In genomic region chr13:46035066-46035465, GRCh38 we compare ENCODE assay signal across 18 cellular contexts.
"Had no signal": no experiment of that assay in that cellular context is flagged by ENCODE, and none has a peak within 500 bp of the region (broad histone marks: within the 10 kb centered on the region; RNA-seq: fewer than 3 reads in every experiment).

No MANE protein-coding gene starts in this region.

- H3K9me3 ChIP-seq: esophagus muscularis mucosa, pancreas, suprapubic skin had no signal

- H3K9me3 Mint-ChIP-seq: activated CD4-positive, alpha-beta T cell treated with anti-CD3 and anti-CD28 coated beads, Interleukin-2, amount 10 ng/mL, durations not matched to agents 24 days and 14 days; activated T-cell treated with anti-CD3 and anti-CD28 coated beads, Interleukin-2, amount 50 U/mL, for 72 hours; central memory CD8-positive, alpha-beta T cell had no signal

- H3K27me3 ChIP-seq: esophagus muscularis mucosa, left lung, pancreas, suprapubic skin had no signal

- H3K27me3 Mint-ChIP-seq: activated CD4-positive, alpha-beta T cell treated with anti-CD3 and anti-CD28 coated beads, Interleukin-2, amount 10 ng/mL, durations not matched to agents 24 days and 14 days; activated naive CD8-positive, alpha-beta T cell; central memory CD8-positive, alpha-beta T cell; naive thymus-derived CD4-positive, alpha-beta T cell; stimulated activated naive CD8-positive, alpha-beta T cell treated with anti-CD3 and anti-CD28 coated beads, Interleukin-15, Interleukin-2, amounts not matched to agents 100 ng/mL and 50 ng/mL, for 24 hours had no signal

- DNase-seq: activated CD4-positive, alpha-beta T cell treated with anti-CD3 and anti-CD28 coated beads, Interleukin-2, amount 10 ng/mL, durations not matched to agents 24 days and 14 days; activated CD4-positive, CD25-positive, alpha-beta regulatory T cell; activated CD8-positive, alpha-beta memory T cell treated with anti-CD3 and anti-CD28 coated beads, Interleukin-2, amount 50 U/mL, for 48 hours; activated gamma-delta T cell; activated T-cell treated with anti-CD3 and anti-CD28 coated beads, Interleukin-2, amount 50 U/mL, for 72 hours; amniotic stem cell; left lung; mammary epithelial cell; mucosa of descending colon; naive thymus-derived CD4-positive, alpha-beta T cell; pancreas; trophoblast cell had no signal

- H3K4me3 ChIP-seq: coronary artery, esophagus muscularis mucosa, left lung, mucosa of descending colon, pancreas, suprapubic skin had no signal

- H3K4me1 ChIP-seq: esophagus muscularis mucosa, left lung, pancreas, suprapubic skin had no signal

- H3K27ac ChIP-seq: coronary artery, esophagus muscularis mucosa, left lung, pancreas, suprapubic skin had no signal

- H3K4me3 Mint-ChIP-seq: activated CD4-positive, alpha-beta T cell treated with anti-CD3 and anti-CD28 coated beads, Interleukin-2, amount 10 ng/mL, durations not matched to agents 24 days and 14 days; activated naive CD8-positive, alpha-beta T cell; activated T-cell treated with anti-CD3 and anti-CD28 coated beads, Interleukin-2, amount 50 U/mL, for 72 hours; central memory CD8-positive, alpha-beta T cell; naive thymus-derived CD4-positive, alpha-beta T cell; stimulated activated naive CD8-positive, alpha-beta T cell treated with anti-CD3 and anti-CD28 coated beads, Interleukin-15, Interleukin-2, amounts not matched to agents 100 ng/mL and 50 ng/mL, for 24 hours had no signal

- H3K27ac Mint-ChIP-seq: activated CD4-positive, alpha-beta T cell treated with anti-CD3 and anti-CD28 coated beads, Interleukin-2, amount 10 ng/mL, durations not matched to agents 24 days and 14 days; activated naive CD8-positive, alpha-beta T cell; stimulated activated naive CD8-positive, alpha-beta T cell treated with anti-CD3 and anti-CD28 coated beads, Interleukin-15, Interleukin-2, amounts not matched to agents 100 ng/mL and 50 ng/mL, for 24 hours had no signal

- H3K36me3 ChIP-seq: pancreas had no signal
